14 cellular contexts compared by ENCODE assay signal in genomic region chr4:174036563-174036962, GRCh38.
"Had no signal": no experiment of that assay in that cellular context is flagged by ENCODE, and none has a peak within 500 bp of the region (broad histone marks: within the 10 kb centered on the region; RNA-seq: fewer than 3 reads in every experiment).

No MANE protein-coding gene starts in this region.

- ATAC-seq: activated CD8-positive, alpha-beta T cell treated with anti-CD3 and anti-CD28 coated beads, Interleukin-2, amount 10 ng/mL, durations not matched to agents 7 days and 5 days; activated naive CD8-positive, alpha-beta T cell treated with anti-CD3 and anti-CD28 coated beads, Interleukin-2, amount 50 U/mL, for 24 hours; left lung; psoas muscle had no signal

- DNase-seq: activated CD4-positive, alpha-beta T cell treated with anti-CD3 and anti-CD28 coated beads for 4 hours; activated CD8-positive, alpha-beta T cell treated with anti-CD3 and anti-CD28 coated beads, Interleukin-2, amount 10 ng/mL, durations not matched to agents 7 days and 5 days; activated naive CD4-positive, alpha-beta T cell; activated naive CD8-positive, alpha-beta T cell treated with anti-CD3 and anti-CD28 coated beads, Interleukin-2, amount 50 U/mL, for 24 hours; effector CD4-positive, alpha-beta T cell; foreskin melanocyte; head of caudate nucleus; left lung; mesenchymal stem cell; psoas muscle; sigmoid colon; stimulated activated naive CD4-positive, alpha-beta T cell; substantia nigra; T1000 had no signal
